In the genomic region with DNA sequence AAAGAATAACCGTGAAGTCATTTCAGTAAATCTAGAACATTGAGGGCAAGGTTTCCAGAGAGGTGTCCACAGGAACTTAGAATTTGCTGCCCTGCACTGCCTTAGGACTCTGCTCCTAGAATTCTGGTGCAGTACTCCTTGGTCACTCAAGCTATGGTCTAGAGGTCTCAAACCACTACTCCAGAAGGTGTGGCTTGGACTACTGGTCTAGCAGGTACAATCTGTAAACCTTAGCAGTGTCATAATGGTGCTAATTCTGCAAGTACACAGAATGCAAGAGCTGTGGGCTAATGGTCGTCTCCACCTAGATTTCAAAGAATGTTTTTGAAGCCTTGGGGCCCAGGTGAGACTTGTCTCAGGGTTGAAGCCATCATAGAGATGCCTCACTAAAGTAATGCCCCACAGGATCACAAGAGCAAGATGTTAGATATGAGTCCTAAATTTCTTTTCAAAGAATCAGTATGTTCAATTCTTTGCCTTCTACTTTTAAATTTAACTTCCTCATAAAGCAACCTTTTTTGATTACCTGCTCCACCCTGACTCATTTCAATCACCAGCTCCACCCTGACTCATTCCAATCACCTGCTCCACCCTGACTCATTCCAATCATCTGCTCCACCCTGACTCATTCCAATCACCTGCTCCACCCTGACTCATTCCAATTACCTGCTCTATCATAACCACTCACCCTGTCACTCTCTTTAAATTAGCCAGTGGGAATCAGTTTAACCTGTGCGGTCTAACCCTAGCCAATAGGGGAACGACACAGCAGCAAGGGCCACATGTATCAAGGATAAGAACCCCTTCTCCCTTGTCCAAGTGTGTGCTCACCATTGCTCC, we compare ENCODE assay signal across 17 cellular contexts.
DNase-seq lines count a peak whose midpoint lies in the region; TF ChIP-seq lines count a peak whose summit lies in the region.
"Had no signal": no experiment of that assay in that cellular context is flagged by ENCODE, and none has a peak within 500 bp of the region (broad histone marks: within the 10 kb centered on the region; RNA-seq: fewer than 3 reads in every experiment).

No MANE protein-coding gene starts in this region.

- peaks cover 11% of the 10 kb centered on the region for H3K9me3 Mint-ChIP-seq in type B pancreatic cell

- H3K4me3 Mint-ChIP-seq in type B pancreatic cell = peak overlapping the region; percentile 50
- H3K4me3 Mint-ChIP-seq: nephron had no signal

- H3K36me3 Mint-ChIP-seq in type B pancreatic cell = peaks cover 4% of the 10 kb centered on the region

- no peak for TF ChIP-seq CTCF in type B pancreatic cell (conservative IDR thresholded peaks at IDR 0.05)

- H3K27ac Mint-ChIP-seq in type B pancreatic cell = peak overlapping the region; percentile 96
- H3K27ac Mint-ChIP-seq: nephron had no signal

- H3K4me1 Mint-ChIP-seq in type B pancreatic cell (ENCODE audit: unreplicated experiment) = no peaks in the 10 kb centered on the region
- H3K4me1 Mint-ChIP-seq: nephron had no signal

- no peaks in the 10 kb centered on the region for H3K27me3 Mint-ChIP-seq in type B pancreatic cell

- peak; percentile 28 for DNase-seq in stimulated activated CD4-positive, alpha-beta T cell treated with anti-CD3 and anti-CD28 coated beads, Interleukin-15, amount 100 ng/mL, for 24 hours
- no peak for DNase-seq in stimulated activated CD4-positive, alpha-beta T cell treated with anti-CD3 and anti-CD28 coated beads, Interleukin-2, amount 100 ng/mL, for 24 hours
- DNase-seq in RKO (ENCODE audit: low spot score) = peak; percentile 27
- peak; percentile 81 for DNase-seq in islet precursor cell
- DNase-seq in type B pancreatic cell (ENCODE audit: extremely low spot score, unreplicated experiment) = no peak
- no peak for DNase-seq in NCI-H2227 (lab: John Stamatoyannopoulos, UW; ENCODE audit: unreplicated experiment)
- DNase-seq in NCI-H1417 treated with DMSO at 0.1 percent for 48 hours (lab: John Stamatoyannopoulos, UW) = no peak
- DNase-seq: activated CD4-positive, alpha-beta T cell treated with anti-CD3 and anti-CD28 coated beads, Interleukin-2, amount 50 U/mL, for 4 hours; activated effector memory CD4-positive, alpha-beta T cell treated with Interleukin-2 at 50 U/mL for 16 hours; body of pancreas; DND-41; dorsolateral prefrontal cortex; hypothalamus; NCI-H2227 treated with DMSO at 0.1 percent for 48 hours; retina; SJCRH30 had no signal

Comparison
In these comparisons a context has a peak if more than half of its experiments do, and no peak if none do; other contexts are left out.
1. DNase-seq: peak in stimulated activated CD4-positive, alpha-beta T cell treated with anti-CD3 and anti-CD28 coated beads, Interleukin-15, amount 100 ng/mL, for 24 hours (single experiment), RKO (single experiment) and islet precursor cell (single experiment); none in stimulated activated CD4-positive, alpha-beta T cell treated with anti-CD3 and anti-CD28 coated beads, Interleukin-2, amount 100 ng/mL, for 24 hours (0 of 2), type B pancreatic cell (single experiment), NCI-H2227 (single experiment) and NCI-H1417 treated with DMSO at 0.1 percent for 48 hours (single experiment).